Comparison of ENCODE assay signal across 35 cellular contexts in genomic region chr6:17149581-17149980, GRCh38. TPM values are rescaled to one million over a fixed set of nuclear protein-coding genes. Genes with fewer than 3 reads are reported as not detected.
"Had no signal": no experiment of that assay in that cellular context is flagged by ENCODE, and none has a peak within 500 bp of the region (broad histone marks: within the 10 kb centered on the region; RNA-seq: fewer than 3 reads in every experiment).

No MANE protein-coding gene starts in this region.

- DNase-seq: activated CD4-positive, alpha-beta memory T cell treated with anti-CD3 and anti-CD28 coated beads, Interleukin-2, amount 10 ng/mL, durations not matched to agents 7 days and 5 days; activated CD4-positive, alpha-beta T cell treated with anti-CD3 and anti-CD28 coated beads for 1 hour; activated CD4-positive, alpha-beta T cell treated with anti-CD3 and anti-CD28 coated beads for 48 hours; activated CD4-positive, CD25-positive, alpha-beta regulatory T cell; activated CD8-positive, alpha-beta memory T cell treated with anti-CD3 and anti-CD28 coated beads for 24 hours; activated CD8-positive, alpha-beta memory T cell treated with anti-CD3 and anti-CD28 coated beads, Interleukin-2, amount 10 ng/mL, durations not matched to agents 7 days and 5 days; activated CD8-positive, alpha-beta memory T cell treated with anti-CD3 and anti-CD28 coated beads, Interleukin-2, amount 50 U/mL, for 48 hours; activated effector memory CD4-positive, alpha-beta T cell treated with Interleukin-2 at 50 U/mL for 16 hours; activated naive CD4-positive, alpha-beta T cell treated with anti-CD3 and anti-CD28 coated beads, Interleukin-2, amount 10 ng/mL, durations not matched to agents 7 days and 5 days; activated naive CD8-positive, alpha-beta T cell treated with anti-CD3 and anti-CD28 coated beads, Interleukin-2, amount 50 U/mL, for 24 hours; activated T-cell treated with anti-CD3 and anti-CD28 coated beads, Interleukin-2, amount 50 U/mL, for 48 hours; anterior cingulate cortex; caudate nucleus; Kasumi-1; KG1; MG63; NCI-H1048; NCI-H1105 treated with DMSO at 0.1 percent for 48 hours; NCI-H1436; NCI-H1694; NCI-H2029; NCI-H2107; NCI-H510A treated with DMSO at 0.1 percent for 48 hours; NCI-H748 treated with DMSO at 0.1 percent for 48 hours; NK-92 treated with Interleukin-12 subunit alpha and Interleukin-12 subunit beta, amount 100 ng/mL, for 24 hours; PC-3; Peyer's patch; RPMI8226; SHP77 treated with DMSO at 0.1 percent for 48 hours; T-cell; T-helper 2 cell; T-helper 9 cell had no signal

- H3K4me3 Mint-ChIP-seq: activated CD4-positive, alpha-beta memory T cell treated with anti-CD3 and anti-CD28 coated beads, Interleukin-2, amount 10 ng/mL, durations not matched to agents 7 days and 5 days; activated CD8-positive, alpha-beta memory T cell treated with anti-CD3 and anti-CD28 coated beads, Interleukin-2, amount 10 ng/mL, durations not matched to agents 7 days and 5 days; activated naive CD4-positive, alpha-beta T cell treated with anti-CD3 and anti-CD28 coated beads, Interleukin-2, amount 10 ng/mL, durations not matched to agents 7 days and 5 days; activated naive CD8-positive, alpha-beta T cell; activated naive CD8-positive, alpha-beta T cell treated with anti-CD3 and anti-CD28 coated beads, Interleukin-2, amount 50 U/mL, for 24 hours; brain; T-cell had no signal

- H3K4me1 Mint-ChIP-seq: activated CD4-positive, alpha-beta memory T cell treated with anti-CD3 and anti-CD28 coated beads, Interleukin-2, amount 10 ng/mL, durations not matched to agents 7 days and 5 days; activated CD8-positive, alpha-beta memory T cell treated with anti-CD3 and anti-CD28 coated beads, Interleukin-2, amount 10 ng/mL, durations not matched to agents 7 days and 5 days; activated naive CD4-positive, alpha-beta T cell treated with anti-CD3 and anti-CD28 coated beads, Interleukin-2, amount 10 ng/mL, durations not matched to agents 7 days and 5 days; activated naive CD8-positive, alpha-beta T cell treated with anti-CD3 and anti-CD28 coated beads, Interleukin-2, amount 50 U/mL, for 24 hours; brain; T-cell had no signal

- H3K27ac Mint-ChIP-seq: activated CD4-positive, alpha-beta memory T cell treated with anti-CD3 and anti-CD28 coated beads, Interleukin-2, amount 10 ng/mL, durations not matched to agents 7 days and 5 days; activated CD8-positive, alpha-beta memory T cell treated with anti-CD3 and anti-CD28 coated beads, Interleukin-2, amount 10 ng/mL, durations not matched to agents 7 days and 5 days; activated naive CD4-positive, alpha-beta T cell treated with anti-CD3 and anti-CD28 coated beads, Interleukin-2, amount 10 ng/mL, durations not matched to agents 7 days and 5 days; activated naive CD8-positive, alpha-beta T cell; activated naive CD8-positive, alpha-beta T cell treated with anti-CD3 and anti-CD28 coated beads, Interleukin-2, amount 50 U/mL, for 24 hours; brain; T-cell had no signal

- H3K27me3 Mint-ChIP-seq: activated CD4-positive, alpha-beta memory T cell treated with anti-CD3 and anti-CD28 coated beads, Interleukin-2, amount 10 ng/mL, durations not matched to agents 7 days and 5 days; activated CD8-positive, alpha-beta memory T cell treated with anti-CD3 and anti-CD28 coated beads, Interleukin-2, amount 10 ng/mL, durations not matched to agents 7 days and 5 days; activated naive CD4-positive, alpha-beta T cell treated with anti-CD3 and anti-CD28 coated beads, Interleukin-2, amount 10 ng/mL, durations not matched to agents 7 days and 5 days; activated naive CD8-positive, alpha-beta T cell treated with anti-CD3 and anti-CD28 coated beads, Interleukin-2, amount 50 U/mL, for 24 hours had no signal

- H3K36me3 Mint-ChIP-seq: activated CD8-positive, alpha-beta memory T cell treated with anti-CD3 and anti-CD28 coated beads, Interleukin-2, amount 10 ng/mL, durations not matched to agents 7 days and 5 days; activated naive CD4-positive, alpha-beta T cell treated with anti-CD3 and anti-CD28 coated beads, Interleukin-2, amount 10 ng/mL, durations not matched to agents 7 days and 5 days; activated naive CD8-positive, alpha-beta T cell; brain; T-cell had no signal

RNA-seq across cellular contexts. Expression of gene STMND1, which starts 47.7 kb away (rescaled TPM):
- total RNA-seq: activated CD4-positive, alpha-beta memory T cell treated with anti-CD3 and anti-CD28 coated beads, Interleukin-2, amount 10 ng/mL, durations not matched to agents 7 days and 5 days; activated CD8-positive, alpha-beta memory T cell treated with anti-CD3 and anti-CD28 coated beads, Interleukin-2, amount 10 ng/mL, durations not matched to agents 7 days and 5 days; bronchial epithelial cell; PC-3; Peyer's patch; T-cell had no signal
